Comparison of ENCODE assay signal across 2 cellular contexts in genomic region chr11:34274712-34275398, GRCh38.
TF ChIP-seq lines count a peak whose summit lies in the region.

No MANE protein-coding gene starts in this region.

TF ChIP-seq in IMR-90, 13 proteins besides CTCF, POLR2A, EP300 and RAD21 (continued from another document):
- TF ChIP-seq USF2 (IDR thresholded peaks at IDR 0.05; ENCODE audit: low read depth, low read length) = no peak
- TF ChIP-seq NFE2L2 (IDR thresholded peaks at IDR 0.05; ENCODE audit: low read depth, low read length) = no peak
- no peak for TF ChIP-seq MAZ (IDR thresholded peaks at IDR 0.05; ENCODE audit: borderline replicate concordance, low read depth, low read length)
- 0 out of 2 replicates have a peak, but pooled peaks have one; percentile 26 for TF ChIP-seq FOS (IDR thresholded peaks at IDR 0.05; ENCODE audit: low read depth, low read length)
- TF ChIP-seq, protein P1, sequence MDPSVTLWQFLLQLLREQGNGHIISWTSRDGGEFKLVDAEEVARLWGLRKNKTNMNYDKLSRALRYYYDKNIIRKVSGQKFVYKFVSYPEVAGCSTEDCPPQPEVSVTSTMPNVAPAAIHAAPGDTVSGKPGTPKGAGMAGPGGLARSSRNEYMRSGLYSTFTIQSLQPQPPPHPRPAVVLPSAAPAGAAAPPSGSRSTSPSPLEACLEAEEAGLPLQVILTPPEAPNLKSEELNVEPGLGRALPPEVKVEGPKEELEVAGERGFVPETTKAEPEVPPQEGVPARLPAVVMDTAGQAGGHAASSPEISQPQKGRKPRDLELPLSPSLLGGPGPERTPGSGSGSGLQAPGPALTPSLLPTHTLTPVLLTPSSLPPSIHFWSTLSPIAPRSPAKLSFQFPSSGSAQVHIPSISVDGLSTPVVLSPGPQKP (IDR thresholded peaks at IDR 0.05; ENCODE audit: borderline replicate concordance, low read depth, low read length) = no peak
- 0 out of 2 replicates have a peak, but pooled peaks have one; percentile 13 for TF ChIP-seq BHLHE40 (IDR thresholded peaks at IDR 0.05; ENCODE audit: low read depth, low read length)
- TF ChIP-seq MAFK (IDR thresholded peaks at IDR 0.05; ENCODE audit: low read depth, low read length) = no peak
- TF ChIP-seq MXI1 (IDR thresholded peaks at IDR 0.05; ENCODE audit: borderline replicate concordance, low read depth, low read length) = no peak

TF ChIP-seq in HepG2, 621 proteins besides CTCF, POLR2A, EP300 and RAD21 (continued from another document):
- no peak for TF ChIP-seq ZXDC (CRISPR knock-in tag; IDR thresholded peaks at IDR 0.05)
- TF ChIP-seq, protein P2, sequence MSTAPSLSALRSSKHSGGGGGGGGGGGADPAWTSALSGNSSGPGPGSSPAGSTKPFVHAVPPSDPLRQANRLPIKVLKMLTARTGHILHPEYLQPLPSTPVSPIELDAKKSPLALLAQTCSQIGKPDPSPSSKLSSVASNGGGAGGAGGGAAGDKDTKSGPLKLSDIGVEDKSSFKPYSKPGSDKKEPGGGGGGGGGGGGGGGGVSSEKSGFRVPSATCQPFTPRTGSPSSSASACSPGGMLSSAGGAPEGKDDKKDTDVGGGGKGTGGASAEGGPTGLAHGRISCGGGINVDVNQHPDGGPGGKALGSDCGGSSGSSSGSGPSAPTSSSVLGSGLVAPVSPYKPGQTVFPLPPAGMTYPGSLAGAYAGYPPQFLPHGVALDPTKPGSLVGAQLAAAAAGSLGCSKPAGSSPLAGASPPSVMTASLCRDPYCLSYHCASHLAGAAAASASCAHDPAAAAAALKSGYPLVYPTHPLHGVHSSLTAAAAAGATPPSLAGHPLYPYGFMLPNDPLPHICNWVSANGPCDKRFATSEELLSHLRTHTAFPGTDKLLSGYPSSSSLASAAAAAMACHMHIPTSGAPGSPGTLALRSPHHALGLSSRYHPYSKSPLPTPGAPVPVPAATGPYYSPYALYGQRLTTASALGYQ (CRISPR knock-in tag; IDR thresholded peaks at IDR 0.05) = no peak
- TF ChIP-seq SUZ12 (IDR thresholded peaks at IDR 0.05; ENCODE audit: low read depth, low read length) = no peak
- TF ChIP-seq CEBPB (IDR thresholded peaks at IDR 0.05; ENCODE audit: borderline replicate concordance, low read depth, low read length) = peak; percentile 83
- no peak for TF ChIP-seq ZNF775 (CRISPR knock-in tag; IDR thresholded peaks at IDR 0.05; ENCODE audit: borderline replicate concordance)
- TF ChIP-seq ZNF687 (CRISPR knock-in tag; IDR thresholded peaks at IDR 0.05) = no peak
- TF ChIP-seq HOXA5 (CRISPR knock-in tag; IDR thresholded peaks at IDR 0.05) = no peak
- no peak for TF ChIP-seq ZNF841 (CRISPR knock-in tag; IDR thresholded peaks at IDR 0.05; ENCODE audit: borderline replicate concordance)
- no peak for TF ChIP-seq ZNF468 (CRISPR knock-in tag; IDR thresholded peaks at IDR 0.05)
- TF ChIP-seq ZNF331 (CRISPR knock-in tag; IDR thresholded peaks at IDR 0.05) = no peak
- no peak for TF ChIP-seq NFIC (IDR thresholded peaks at IDR 0.05; ENCODE audit: low read length)
